10 cellular contexts compared by ENCODE assay signal in genomic region chr10:1454428-1454827, GRCh38.
DNase-seq lines count a peak whose midpoint lies in the region; ATAC-seq and TF ChIP-seq lines count a peak whose summit lies in the region.
"Had no signal": no experiment of that assay in that cellular context is flagged by ENCODE, and none has a peak within 500 bp of the region (broad histone marks: within the 10 kb centered on the region; RNA-seq: fewer than 3 reads in every experiment).

No MANE protein-coding gene starts in this region.

- no peak overlapping the region for H3K4me3 ChIP-seq in ovary
- H3K4me3 ChIP-seq: transverse colon had no signal

- 77 to 84% (median 82%) methylated on average over 6 of the region's 6 CpGs for WGBS in ovary, 3 donors

- peaks cover 4% of the 10 kb centered on the region for H3K27me3 Mint-ChIP-seq in activated CD8-positive, alpha-beta T cell treated with anti-CD3 and anti-CD28 coated beads, Interleukin-2, amount 10 ng/mL, durations not matched to agents 7 days and 5 days (ENCODE audit: low read depth)

- peak; percentile 42 for DNase-seq in activated CD8-positive, alpha-beta T cell treated with anti-CD3 and anti-CD28 coated beads, Interleukin-2, amount 10 ng/mL, durations not matched to agents 7 days and 5 days
- DNase-seq in GM03348 (ENCODE audit: low spot score) (no peak), ovary (no peak), activated T-cell treated with anti-CD3 and anti-CD28 coated beads for 4 hours (no peak)
- DNase-seq: activated CD8-positive, alpha-beta memory T cell treated with anti-CD3 and anti-CD28 coated beads for 24 hours; NCI-H69; transverse colon had no signal

- intact Hi-C loops in ovary (cut with DNase I): no loop called here

- H3K4me3 Mint-ChIP-seq in activated CD8-positive, alpha-beta T cell treated with anti-CD3 and anti-CD28 coated beads, Interleukin-2, amount 10 ng/mL, durations not matched to agents 7 days and 5 days: no peak overlapping the region

- no peaks in the 10 kb centered on the region for H3K9me3 ChIP-seq in ovary

- H3K27ac Mint-ChIP-seq in activated CD8-positive, alpha-beta T cell treated with anti-CD3 and anti-CD28 coated beads, Interleukin-2, amount 10 ng/mL, durations not matched to agents 7 days and 5 days: peak overlapping the region; percentile 18

- CTCF ChIA-PET in activated CD8-positive, alpha-beta T cell treated with anti-CD3 and anti-CD28 coated beads, Interleukin-2, amount 10 ng/mL, durations not matched to agents 7 days and 5 days (lab: Charles Lee): no interaction called here

- ATAC-seq in GM18858 (IDR thresholded peaks at IDR 0.05; ENCODE audit: unreplicated experiment) (peak; percentile 99), GM19467 (IDR thresholded peaks at IDR 0.05; ENCODE audit: unreplicated experiment) (peak; percentile 93), HG03103 (IDR thresholded peaks at IDR 0.05; ENCODE audit: low read depth, unreplicated experiment) (peak; percentile 99)
- peak; percentile 51 for ATAC-seq in activated CD8-positive, alpha-beta T cell treated with anti-CD3 and anti-CD28 coated beads, Interleukin-2, amount 10 ng/mL, durations not matched to agents 7 days and 5 days

- H3K4me1 ChIP-seq in ovary (ENCODE audit: insufficient read depth): no peaks in the 10 kb centered on the region
- H3K4me1 ChIP-seq: transverse colon had no signal

- no peak for TF ChIP-seq CTCF in ovary (IDR thresholded peaks at IDR 0.05)

- H3K9me3 Mint-ChIP-seq in activated CD8-positive, alpha-beta T cell treated with anti-CD3 and anti-CD28 coated beads, Interleukin-2, amount 10 ng/mL, durations not matched to agents 7 days and 5 days (ENCODE audit: insufficient read depth): peaks cover 3% of the 10 kb centered on the region

- no peak for TF ChIP-seq POLR2A in ovary (IDR thresholded peaks at IDR 0.05)

- peaks cover 10% of the 10 kb centered on the region for H3K4me1 Mint-ChIP-seq in activated CD8-positive, alpha-beta T cell treated with anti-CD3 and anti-CD28 coated beads, Interleukin-2, amount 10 ng/mL, durations not matched to agents 7 days and 5 days (ENCODE audit: low read depth)

- no peak overlapping the region for H3K27ac ChIP-seq in ovary
- H3K27ac ChIP-seq: transverse colon had no signal

- H3K27me3 ChIP-seq in ovary: no peaks in the 10 kb centered on the region

- H3K36me3 Mint-ChIP-seq in activated CD8-positive, alpha-beta T cell treated with anti-CD3 and anti-CD28 coated beads, Interleukin-2, amount 10 ng/mL, durations not matched to agents 7 days and 5 days (ENCODE audit: low read depth): no peaks in the 10 kb centered on the region

- POLR2A ChIA-PET in activated CD8-positive, alpha-beta T cell treated with anti-CD3 and anti-CD28 coated beads, Interleukin-2, amount 10 ng/mL, durations not matched to agents 7 days and 5 days (lab: Charles Lee): no interaction called here

- H3K36me3 ChIP-seq in ovary: no peaks in the 10 kb centered on the region
- H3K36me3 ChIP-seq: transverse colon had no signal

- TF ChIP-seq EP300 in ovary (IDR thresholded peaks at IDR 0.05): no peak
